In genomic region chr2:28233070-28233718, GRCh38 we compare ENCODE assay signal across 12 cellular contexts.
DNase-seq lines count a peak whose midpoint lies in the region; ATAC-seq and TF ChIP-seq lines count a peak whose summit lies in the region.
"Had no signal": no experiment of that assay in that cellular context is flagged by ENCODE, and none has a peak within 500 bp of the region (broad histone marks: within the 10 kb centered on the region; RNA-seq: fewer than 3 reads in every experiment).

No MANE protein-coding gene starts in this region.

- H3K9ac ChIP-seq in duodenal mucosa (ENCODE audit: low read depth in 1 of 2, low read length in 2 of 2) = peak overlapping the region in 1 of 2 donors; percentile 22

- peak overlapping the region; percentile 63 for H3K27ac ChIP-seq in AG04450 (ENCODE audit: low read depth, low read length)
- H3K27ac ChIP-seq in duodenal mucosa (ENCODE audit: low read depth, low read length) = peak overlapping the region; percentile 55

- POLR2A ChIA-PET in AG04450 (lab: Yijun Ruan, JAX) = no interaction called here

- H3K27me3 ChIP-seq in AG04450 (ENCODE audit: control insufficient read depth, insufficient read depth, low read length) = no peaks in the 10 kb centered on the region
- H3K27me3 ChIP-seq in duodenal mucosa (ENCODE audit: control insufficient read depth in 1 of 2, insufficient read depth in 2 of 2, low read length in 2 of 2) = no peaks in the 10 kb centered on the region
- H3K27me3 ChIP-seq in H7 (ENCODE audit: control insufficient read depth, insufficient read depth, low read length) = no peaks in the 10 kb centered on the region

- CTCF ChIA-PET in AG04450 (lab: Charles Lee) = interaction anchor here (0.6 kb wide), 1 partner anchor 433 kb away, joined by 6 read pairs; no protein-coding TSS in a partner anchor

- TF ChIP-seq CTCF in AG04450 (IDR thresholded peaks at IDR 0.05; ENCODE audit: low read depth, low read length) = no peak

- no peak for ATAC-seq in left cardiac atrium

- H3K4me3 ChIP-seq in AG04450 (ENCODE audit: low read depth, low read length) (no peak overlapping the region), duodenal mucosa (ENCODE audit: low read depth in 1 of 2, low read length in 2 of 2) (peak overlapping the region in 1 of 2 donors; percentile 36), H7 (ENCODE audit: insufficient read depth, low read depth, low read length) (no peak overlapping the region)

- DNase-seq in AG04450 (ENCODE audit: low read depth, low spot score) (no peak), HK-2 (ENCODE audit: unreplicated experiment) (peak; percentile 52), myocyte (ENCODE audit: low read depth) (peak; percentile 45), germinal center (ENCODE audit: low spot score) (no peak), H7 (no peak), left cardiac atrium (no peak), activated gamma-delta T cell (lab: John Stamatoyannopoulos, UW) (no peak)
- DNase-seq: activated CD4-positive, alpha-beta memory T cell treated with anti-CD3 and anti-CD28 coated beads, Interleukin-2, amount 10 ng/mL, durations not matched to agents 7 days and 5 days; activated naive CD8-positive, alpha-beta T cell treated with anti-CD3 and anti-CD28 coated beads for 36 hours; NCI-H446; SW 1271 had no signal

- H3K9me3 ChIP-seq in AG04450 (ENCODE audit: control insufficient read depth, insufficient read depth, low read length) (no peaks in the 10 kb centered on the region), duodenal mucosa (ENCODE audit: control insufficient read depth in 1 of 2, low read length in 2 of 2) (no peaks in the 10 kb centered on the region)

- intact Hi-C loops in left cardiac atrium (cut with DNase I) = no loop called here

- peaks cover 28 to 33% of the 10 kb centered on the region in 2 donors for H3K4me1 ChIP-seq in duodenal mucosa (ENCODE audit: control insufficient read depth in 1 of 2, insufficient read depth in 2 of 2, low read length in 2 of 2)

- no peaks in the 10 kb centered on the region for H3K36me3 ChIP-seq in duodenal mucosa (ENCODE audit: control insufficient read depth in 1 of 2, insufficient read depth in 2 of 2, low read length in 2 of 2)
- no peaks in the 10 kb centered on the region for H3K36me3 ChIP-seq in H7 (replicated peaks; ENCODE audit: control insufficient read depth, insufficient read depth, low read length)

Comparison
In these comparisons a context has a peak if more than half of its experiments do, and no peak if none do; other contexts are left out.
1. DNase-seq: peak in HK-2 (single experiment) and myocyte (single experiment); none in AG04450 (single experiment), germinal center (single experiment), H7 (single experiment), left cardiac atrium (single experiment) and activated gamma-delta T cell (single experiment).